8 cellular contexts compared by ENCODE assay signal in the genomic region with DNA sequence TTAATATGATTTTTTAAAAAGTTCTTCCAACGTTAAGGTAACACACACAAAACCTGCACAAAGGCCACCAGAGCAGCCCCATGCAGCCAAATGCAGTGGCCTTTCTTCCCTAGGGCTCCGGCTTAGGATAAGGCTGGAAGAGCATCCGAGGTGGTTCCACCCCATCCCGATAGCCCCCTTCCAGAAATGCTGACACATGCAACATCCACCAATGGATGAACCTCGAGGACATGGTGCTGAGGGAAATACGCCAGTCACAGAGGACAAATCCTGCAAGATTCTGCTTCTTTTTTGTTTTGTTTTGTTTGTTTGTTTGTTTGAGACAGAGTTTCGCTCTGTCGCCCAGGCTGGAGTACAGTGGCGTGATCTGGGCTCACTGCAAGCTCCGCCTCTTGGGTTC.
"Had no signal": no experiment of that assay in that cellular context is flagged by ENCODE, and none has a peak within 500 bp of the region (broad histone marks: within the 10 kb centered on the region; RNA-seq: fewer than 3 reads in every experiment).

No MANE protein-coding gene starts in this region.

- DNase-seq: H9, HCEC 1CT, KBM-7 had no signal

- H3K9ac ChIP-seq: KMS-11 had no signal

- H2AFZ ChIP-seq: GM23338 had no signal

- H3K4me3 ChIP-seq: GM23338 had no signal

- FAIRE-seq: H1, H54, HTR-8/SVneo had no signal

- H3K4me2 ChIP-seq: GM23338, KMS-11 had no signal

- H3K27ac ChIP-seq: KMS-11 had no signal
